In genomic region chr13:48661112-48661511, GRCh38 we compare ENCODE assay signal across 23 cellular contexts. TPM values are rescaled to one million over a fixed set of nuclear protein-coding genes. Genes with fewer than 3 reads are reported as not detected.
A peak's percentile ranks its signal among the peaks of the same experiment; 100 is the strongest.
DNase-seq lines count a peak whose midpoint lies in the region; ATAC-seq and TF ChIP-seq lines count a peak whose summit lies in the region.
"Had no signal": no experiment of that assay in that cellular context is flagged by ENCODE, and none has a peak within 500 bp of the region (broad histone marks: within the 10 kb centered on the region; RNA-seq: fewer than 3 reads in every experiment).

No MANE protein-coding gene starts in this region.

- ATAC-seq in Right ventricle myocardium inferior, result peak; percentile 10
- peak; percentile 8 for ATAC-seq in left ventricle myocardium superior
- ATAC-seq: CD8-positive, alpha-beta T cell had no signal

- H3K27ac ChIP-seq in OCI-LY3 (ENCODE audit: low read length) (no peak overlapping the region), smooth muscle cell (ENCODE audit: low read depth) (no peak overlapping the region), vagina (no peak overlapping the region)
- H3K27ac ChIP-seq: PC-9, SJSA1 had no signal

- 18% methylated on average over 5 of the region's 5 CpGs for WGBS in smooth muscle cell (ENCODE audit: low lambda C conversion rate)

- no peak for DNase-seq in Right ventricle myocardium inferior (ENCODE audit: missing footprints)
- no peak for DNase-seq in cardiac septum (ENCODE audit: low spot score)
- no peak for DNase-seq in left ventricle myocardium superior
- no peak for DNase-seq in smooth muscle cell (lab: John Stamatoyannopoulos, UW; ENCODE audit: unreplicated experiment)
- no peak for DNase-seq in vagina (ENCODE audit: extremely low spot score in 2 of 2)
- no peak for DNase-seq in nucleus accumbens (lab: John Stamatoyannopoulos, UW)
- DNase-seq in head of caudate nucleus, result no peak
- DNase-seq: BE2C; Calu3; CD8-positive, alpha-beta T cell; DMS79; KG1; NCI-H1105 treated with DMSO at 0.1 percent for 48 hours; NCI-H1694 treated with DMSO at 0.1 percent for 48 hours; NCI-H2107; NCI-H2227 treated with DMSO at 0.1 percent for 48 hours; NCI-H524; PC-9 had no signal

- peaks cover 17% of the 10 kb centered on the region; the same call in 1 of the 2 replicates for H3K9me3 ChIP-seq in OCI-LY3 (ENCODE audit: insufficient read depth, low read length)
- peaks cover 6% of the 10 kb centered on the region for H3K9me3 ChIP-seq in smooth muscle cell (replicated peaks; ENCODE audit: low read depth)
- no peaks in the 10 kb centered on the region for H3K9me3 ChIP-seq in vagina
- H3K9me3 ChIP-seq: SJSA1 had no signal

- H3K27me3 ChIP-seq in OCI-LY3 (ENCODE audit: low read depth, low read length) (peaks cover 3% of the 10 kb centered on the region; the same call in 1 of the 2 replicates), smooth muscle cell (ENCODE audit: low read depth) (no peaks in the 10 kb centered on the region), vagina (no peaks in the 10 kb centered on the region)
- H3K27me3 ChIP-seq: BE2C, SJSA1 had no signal

- H3K4me2 ChIP-seq in OCI-LY3 (ENCODE audit: low read length) (peak overlapping the region; percentile 90), smooth muscle cell (peak overlapping the region; percentile 4)
- H3K4me2 ChIP-seq: PC-9 had no signal

- no peak overlapping the region for H3K4me3 ChIP-seq in OCI-LY3 (ENCODE audit: low read length)
- H3K4me3 ChIP-seq in smooth muscle cell, result no peak overlapping the region
- no peak overlapping the region for H3K4me3 ChIP-seq in vagina
- H3K4me3 ChIP-seq: PC-9, SJSA1 had no signal

- H3F3A ChIP-seq in smooth muscle cell (ENCODE audit: low read depth), result peaks cover 6% of the 10 kb centered on the region

- H3K36me3 ChIP-seq in OCI-LY3 (replicated peaks; ENCODE audit: low read depth, low read length), result peaks cover 5% of the 10 kb centered on the region
- no peaks in the 10 kb centered on the region for H3K36me3 ChIP-seq in smooth muscle cell (ENCODE audit: low read depth)
- H3K36me3 ChIP-seq in vagina, result no peaks in the 10 kb centered on the region
- H3K36me3 ChIP-seq: BE2C, SJSA1 had no signal

- H2AFZ ChIP-seq in OCI-LY3 (ENCODE audit: low read depth, low read length) (no peak overlapping the region), smooth muscle cell (ENCODE audit: low read depth) (no peak overlapping the region)
- H2AFZ ChIP-seq: PC-9 had no signal

- H3K9ac ChIP-seq in OCI-LY3 (ENCODE audit: low read length) (no peak overlapping the region), smooth muscle cell (ENCODE audit: low read depth) (no peak overlapping the region)

- TF ChIP-seq CTCF in OCI-LY3 (IDR thresholded peaks at IDR 0.05; ENCODE audit: low read depth, low read length) (no peak), smooth muscle cell (IDR thresholded peaks at IDR 0.05; ENCODE audit: borderline replicate concordance, insufficient read depth, poor library complexity, severe bottlenecking) (no peak), vagina (IDR thresholded peaks at IDR 0.05) (no peak)

- peaks cover 44% of the 10 kb centered on the region for H3K4me1 ChIP-seq in OCI-LY3 (ENCODE audit: low read length)
- peaks cover 18% of the 10 kb centered on the region for H3K4me1 ChIP-seq in smooth muscle cell (ENCODE audit: low read depth)
- H3K4me1 ChIP-seq in vagina, result no peaks in the 10 kb centered on the region
- H3K4me1 ChIP-seq: SJSA1 had no signal

- intact Hi-C loops in Right ventricle myocardium inferior (cut with DNase I) (loop anchor here (5.0 kb wide), 1 partner anchor 66 kb away; no protein-coding TSS in a partner anchor), cardiac septum (cut with DNase I) (no loop called here), left ventricle myocardium superior (cut with micrococcal nuclease) (no loop called here), vagina (cut with DNase I) (no loop called here), head of caudate nucleus (cut with DNase I) (no loop called here)

- H4K20me1 ChIP-seq in OCI-LY3 (ENCODE audit: insufficient read depth, low read length) (no peaks in the 10 kb centered on the region), smooth muscle cell (ENCODE audit: low read depth) (no peaks in the 10 kb centered on the region)

- H3K79me2 ChIP-seq in OCI-LY3 (ENCODE audit: low read length) (no peaks in the 10 kb centered on the region), smooth muscle cell (ENCODE audit: low read depth) (no peaks in the 10 kb centered on the region)

- no peak for TF ChIP-seq POLR2A in vagina (IDR thresholded peaks at IDR 0.05)

RNA-seq across cellular contexts. Expression of gene CYSLTR2, which starts 7.4 kb away (rescaled TPM):
- 9.8 TPM for total RNA-seq in Right ventricle myocardium inferior
- total RNA-seq in cardiac septum, result 3.4 TPM
- total RNA-seq in left ventricle myocardium superior, result 5.0 TPM
- total RNA-seq in smooth muscle cell, result 0.45 and 0.54 TPM in 2 replicates
- 0.06 and 0.71 TPM in 2 replicates for polyA plus RNA-seq in smooth muscle cell
- 0.49 TPM for total RNA-seq in vagina
- total RNA-seq: A172, Calu3, H4, HT-29, PC-9, SJSA1 had no signal
